Comparison of ENCODE assay signal across 8 cellular contexts in genomic region chr12:43836455-43836989, GRCh38. TPM values are rescaled to one million over a fixed set of nuclear protein-coding genes. Genes with fewer than 3 reads are reported as not detected.
DNase-seq lines count a peak whose midpoint lies in the region; ATAC-seq, FAIRE-seq and TF ChIP-seq lines count a peak whose summit lies in the region.

No MANE protein-coding gene starts in this region.

- FAIRE-seq in GM19239 (lab: Jason Lieb, UNC): no peak

- no peak for ATAC-seq in activated T-cell treated with anti-CD3 and anti-CD28 coated beads, Interleukin-2, amount 50 U/mL, for 72 hours (replicated peaks in 1 of 2)
- peak; percentile 33 for ATAC-seq in HG02973 (IDR thresholded peaks at IDR 0.05; ENCODE audit: unreplicated experiment)
- no peak for ATAC-seq in naive thymus-derived CD4-positive, alpha-beta T cell

- H3K4me3 ChIP-seq in epithelial cell of proximal tubule (ENCODE audit: low read depth, low read length): peak overlapping the region; percentile 80
- H3K4me3 ChIP-seq in naive thymus-derived CD4-positive, alpha-beta T cell (ENCODE audit: low read length): peak overlapping the region; percentile 73

- no peaks in the 10 kb centered on the region for H3K9me3 Mint-ChIP-seq in activated T-cell treated with anti-CD3 and anti-CD28 coated beads, Interleukin-2, amount 50 U/mL, for 72 hours
- H3K9me3 Mint-ChIP-seq in naive thymus-derived CD4-positive, alpha-beta T cell: no peaks in the 10 kb centered on the region

- H3K36me3 ChIP-seq in naive thymus-derived CD4-positive, alpha-beta T cell (ENCODE audit: control insufficient read depth in 2 of 3, insufficient read depth in 3 of 3, low read length in 3 of 3): no peaks in the 10 kb centered on the region

- intact Hi-C loops in naive thymus-derived CD4-positive, alpha-beta T cell (cut with micrococcal nuclease): loop anchor here (1.0 to 10.0 kb wide), 5 partner anchors 30 to 1888 kb away; partner anchors contain the start of genes IRAK4 (in 2 of the 2), PUS7L (in 2 of the 2), TWF1 (in 2 of the 2) and ARID2 (in 1 of the 2)

- no peaks in the 10 kb centered on the region for H3K9me3 ChIP-seq in naive thymus-derived CD4-positive, alpha-beta T cell (ENCODE audit: control insufficient read depth in 2 of 3, low read length in 3 of 3)

- POLR2A ChIA-PET in naive thymus-derived CD4-positive, alpha-beta T cell (lab: Charles Lee): interaction anchor here (0.6 to 13.7 kb wide), 9 partner anchors 22 to 77 kb away, joined by 3 to 134 read pairs (median 5); partner anchors contain the start of genes IRAK4, PUS7L and TWF1

- H3K27me3 Mint-ChIP-seq in activated T-cell treated with anti-CD3 and anti-CD28 coated beads, Interleukin-2, amount 50 U/mL, for 72 hours (ENCODE audit: low read depth): peaks cover 5% of the 10 kb centered on the region
- peaks cover 0 to 46% (median 0%) of the 10 kb centered on the region in 5 donors for H3K27me3 Mint-ChIP-seq in naive thymus-derived CD4-positive, alpha-beta T cell

- H3K27ac Mint-ChIP-seq in activated T-cell treated with anti-CD3 and anti-CD28 coated beads, Interleukin-2, amount 50 U/mL, for 72 hours: peak overlapping the region; percentile 4
- peak overlapping the region; percentile 0 to 89 (median 71) for H3K27ac Mint-ChIP-seq in naive thymus-derived CD4-positive, alpha-beta T cell

- in situ Hi-C loops in SK-MEL-5 (cut with HindIII; ENCODE audit: low pct_unique_long_range_greater_than_20kb, low sequenced_read_pairs): no loop called here

- H3K36me3 Mint-ChIP-seq in activated T-cell treated with anti-CD3 and anti-CD28 coated beads, Interleukin-2, amount 50 U/mL, for 72 hours (ENCODE audit: insufficient read depth in 2 of 2): no peaks in the 10 kb centered on the region
- peaks cover 0 to 2% (median 0%) of the 10 kb centered on the region in 5 donors for H3K36me3 Mint-ChIP-seq in naive thymus-derived CD4-positive, alpha-beta T cell

- peak overlapping the region; percentile 68 to 72 for H3K4me3 Mint-ChIP-seq in activated T-cell treated with anti-CD3 and anti-CD28 coated beads, Interleukin-2, amount 50 U/mL, for 72 hours
- peak overlapping the region; percentile 73 to 90 (median 81) for H3K4me3 Mint-ChIP-seq in naive thymus-derived CD4-positive, alpha-beta T cell

- peak overlapping the region; percentile 81 for H3K27ac ChIP-seq in naive thymus-derived CD4-positive, alpha-beta T cell (ENCODE audit: low read depth, low read length)

- H3K4me1 Mint-ChIP-seq in activated T-cell treated with anti-CD3 and anti-CD28 coated beads, Interleukin-2, amount 50 U/mL, for 72 hours (ENCODE audit: low read depth): peaks cover 47% of the 10 kb centered on the region
- peaks cover 24 to 70% (median 51%) of the 10 kb centered on the region in 7 donors for H3K4me1 Mint-ChIP-seq in naive thymus-derived CD4-positive, alpha-beta T cell

- CTCF ChIA-PET in naive thymus-derived CD4-positive, alpha-beta T cell (lab: Charles Lee): no interaction called here

- DNase-seq in activated T-cell treated with anti-CD3 and anti-CD28 coated beads, Interleukin-2, amount 50 U/mL, for 72 hours: no peak
- DNase-seq in activated T-cell treated with anti-CD3 and anti-CD28 coated beads, Interleukin-2, amount 50 U/mL, for 48 hours: no peak
- DNase-seq in SK-MEL-5 (ENCODE audit: low read depth, low spot score): peak; percentile 97
- DNase-seq in epithelial cell of proximal tubule (ENCODE audit: low read depth): no peak
- peak in 3 of 9 donors; percentile 12 to 32 (median 16) for DNase-seq in naive thymus-derived CD4-positive, alpha-beta T cell
- DNase-seq in GM19239 (ENCODE audit: insufficient read length, low spot score): no peak
- DNase-seq in 8988T: no peak

- H3K27me3 ChIP-seq in naive thymus-derived CD4-positive, alpha-beta T cell (ENCODE audit: control insufficient read depth in 2 of 2, insufficient read depth in 2 of 2, low read length in 2 of 2): no peaks in the 10 kb centered on the region

- no peak for TF ChIP-seq CTCF in epithelial cell of proximal tubule (conservative IDR thresholded peaks at IDR 0.05; ENCODE audit: low read depth, low read length)

- H3K4me1 ChIP-seq in naive thymus-derived CD4-positive, alpha-beta T cell (ENCODE audit: control insufficient read depth in 2 of 2, insufficient read depth in 2 of 2, low read length in 2 of 2): peaks cover 21 to 27% of the 10 kb centered on the region in 2 donors

RNA-seq across cellular contexts. Expression of gene TMEM117, which starts 0.6 kb away (rescaled TPM):
- 1 to 10 TPM; 1.3 to 2.7 TPM for total RNA-seq in activated T-cell treated with anti-CD3 and anti-CD28 coated beads, Interleukin-2, amount 50 U/mL, for 72 hours
- 55.8 and 62.6 TPM in 2 replicates for total RNA-seq in SK-MEL-5 (2014; rRNA removed; shearing (Covaris generic))
- 23.1 and 35.7 TPM in 2 replicates for polyA plus RNA-seq in SK-MEL-5 (2015; cell fraction: cytosol; rRNA removed)
- polyA plus RNA-seq in SK-MEL-5 (2015; cell fraction: nucleus; rRNA removed): 14.7 and 52.9 TPM in 2 replicates
- total RNA-seq in epithelial cell of proximal tubule: 3.8 and 6.4 TPM in 2 replicates
- total RNA-seq in naive thymus-derived CD4-positive, alpha-beta T cell: 1 to 10 TPM in 4 of 5 experiments, under 1 TPM in 1; 0.31 to 6.6 (median 4.2) TPM
- polyA plus RNA-seq in naive thymus-derived CD4-positive, alpha-beta T cell: 1 to 10 TPM; 4.2 to 4.3 TPM

RNA-seq across cellular contexts. Expression of gene TWF1, which starts 30.4 kb away (rescaled TPM):
- 10 to 100 TPM; 14.5 to 19.1 TPM for total RNA-seq in activated T-cell treated with anti-CD3 and anti-CD28 coated beads, Interleukin-2, amount 50 U/mL, for 72 hours
- total RNA-seq in SK-MEL-5 (2014; rRNA removed; shearing (Covaris generic)): 372 and 390 TPM in 2 replicates
- 167 and 196 TPM in 2 replicates for polyA plus RNA-seq in SK-MEL-5 (2015; cell fraction: cytosol; rRNA removed)
- polyA plus RNA-seq in SK-MEL-5 (2015; cell fraction: nucleus; rRNA removed): 100 and 125 TPM in 2 replicates
- 99.3 and 112 TPM in 2 replicates for total RNA-seq in epithelial cell of proximal tubule
- total RNA-seq in naive thymus-derived CD4-positive, alpha-beta T cell: 10 to 100 TPM; 26.7 to 51.2 (median 35.6) TPM
- polyA plus RNA-seq in naive thymus-derived CD4-positive, alpha-beta T cell: 10 to 100 TPM; 14.2 to 18.6 TPM
